In the genomic region with DNA sequence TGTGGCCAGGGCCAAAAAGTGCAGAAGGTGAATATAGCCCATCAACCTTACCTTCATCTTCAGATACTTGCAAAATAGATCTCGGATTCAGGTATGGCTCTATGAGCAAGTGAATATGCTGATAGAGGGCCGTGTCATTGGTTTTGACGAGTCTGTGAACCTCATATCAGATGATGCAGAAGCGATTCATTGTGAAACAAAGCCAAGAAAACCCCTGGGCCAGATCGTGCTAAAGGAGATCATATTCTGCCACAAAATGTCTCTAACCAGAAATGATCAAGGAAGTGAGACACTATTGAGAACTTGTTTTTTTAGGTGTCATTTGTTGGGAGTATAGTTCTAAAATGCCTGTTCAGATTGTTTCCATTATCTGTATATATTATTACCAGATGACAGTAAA, we compare ENCODE assay signal across 1 cellular context.
A peak's percentile ranks its signal among the peaks of the same experiment; 100 is the strongest.
TF ChIP-seq lines count a peak whose summit lies in the region.

No MANE protein-coding gene starts in this region.

TF ChIP-seq in GM12878, 131 proteins besides CTCF, POLR2A, EP300 and RAD21 (continued from another document):
- TF ChIP-seq, protein P1, sequence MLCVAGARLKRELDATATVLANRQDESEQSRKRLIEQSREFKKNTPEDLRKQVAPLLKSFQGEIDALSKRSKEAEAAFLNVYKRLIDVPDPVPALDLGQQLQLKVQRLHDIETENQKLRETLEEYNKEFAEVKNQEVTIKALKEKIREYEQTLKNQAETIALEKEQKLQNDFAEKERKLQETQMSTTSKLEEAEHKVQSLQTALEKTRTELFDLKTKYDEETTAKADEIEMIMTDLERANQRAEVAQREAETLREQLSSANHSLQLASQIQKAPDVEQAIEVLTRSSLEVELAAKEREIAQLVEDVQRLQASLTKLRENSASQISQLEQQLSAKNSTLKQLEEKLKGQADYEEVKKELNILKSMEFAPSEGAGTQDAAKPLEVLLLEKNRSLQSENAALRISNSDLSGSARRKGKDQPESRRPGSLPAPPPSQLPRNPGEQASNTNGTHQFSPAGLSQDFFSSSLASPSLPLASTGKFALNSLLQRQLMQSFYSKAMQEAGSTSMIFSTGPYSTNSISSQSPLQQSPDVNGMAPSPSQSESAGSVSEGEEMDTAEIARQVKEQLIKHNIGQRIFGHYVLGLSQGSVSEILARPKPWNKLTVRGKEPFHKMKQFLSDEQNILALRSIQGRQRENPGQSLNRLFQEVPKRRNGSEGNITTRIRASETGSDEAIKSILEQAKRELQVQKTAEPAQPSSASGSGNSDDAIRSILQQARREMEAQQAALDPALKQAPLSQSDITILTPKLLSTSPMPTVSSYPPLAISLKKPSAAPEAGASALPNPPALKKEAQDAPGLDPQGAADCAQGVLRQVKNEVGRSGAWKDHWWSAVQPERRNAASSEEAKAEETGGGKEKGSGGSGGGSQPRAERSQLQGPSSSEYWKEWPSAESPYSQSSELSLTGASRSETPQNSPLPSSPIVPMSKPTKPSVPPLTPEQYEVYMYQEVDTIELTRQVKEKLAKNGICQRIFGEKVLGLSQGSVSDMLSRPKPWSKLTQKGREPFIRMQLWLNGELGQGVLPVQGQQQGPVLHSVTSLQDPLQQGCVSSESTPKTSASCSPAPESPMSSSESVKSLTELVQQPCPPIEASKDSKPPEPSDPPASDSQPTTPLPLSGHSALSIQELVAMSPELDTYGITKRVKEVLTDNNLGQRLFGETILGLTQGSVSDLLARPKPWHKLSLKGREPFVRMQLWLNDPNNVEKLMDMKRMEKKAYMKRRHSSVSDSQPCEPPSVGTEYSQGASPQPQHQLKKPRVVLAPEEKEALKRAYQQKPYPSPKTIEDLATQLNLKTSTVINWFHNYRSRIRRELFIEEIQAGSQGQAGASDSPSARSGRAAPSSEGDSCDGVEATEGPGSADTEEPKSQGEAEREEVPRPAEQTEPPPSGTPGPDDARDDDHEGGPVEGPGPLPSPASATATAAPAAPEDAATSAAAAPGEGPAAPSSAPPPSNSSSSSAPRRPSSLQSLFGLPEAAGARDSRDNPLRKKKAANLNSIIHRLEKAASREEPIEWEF (IDR thresholded peaks at IDR 0.05; ENCODE audit: insufficient replicate concordance, low read depth, low read length) = no peak
- TF ChIP-seq TBL1XR1 (IDR thresholded peaks at IDR 0.05; ENCODE audit: low read depth, low read length) = no peak
- no peak for TF ChIP-seq ZZZ3 (IDR thresholded peaks at IDR 0.05; ENCODE audit: control insufficient read depth, insufficient read length, low read depth)
- TF ChIP-seq SIX5 (IDR thresholded peaks at IDR 0.05; ENCODE audit: low read depth, low read length, severe bottlenecking) = no peak
- peak; percentile 83; the same call in 1 of the 2 replicates for TF ChIP-seq DPF2 (IDR thresholded peaks at IDR 0.05)
- TF ChIP-seq RBBP5 (conservative IDR thresholded peaks at IDR 0.05) = no peak
- TF ChIP-seq, protein P2, sequence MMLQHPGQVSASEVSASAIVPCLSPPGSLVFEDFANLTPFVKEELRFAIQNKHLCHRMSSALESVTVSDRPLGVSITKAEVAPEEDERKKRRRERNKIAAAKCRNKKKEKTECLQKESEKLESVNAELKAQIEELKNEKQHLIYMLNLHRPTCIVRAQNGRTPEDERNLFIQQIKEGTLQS (IDR thresholded peaks at IDR 0.05; ENCODE audit: borderline replicate concordance, extremely low read depth, low read depth, low read length) = no peak
- TF ChIP-seq SMARCA5 (IDR thresholded peaks at IDR 0.05) = no peak
- no peak for TF ChIP-seq NRF1 (conservative IDR thresholded peaks at IDR 0.05; ENCODE audit: low read depth, low read length)
- peak; percentile 74 for TF ChIP-seq JUNB (IDR thresholded peaks at IDR 0.05)
- no peak for TF ChIP-seq POLR2AphosphoS5 (IDR thresholded peaks at IDR 0.05; ENCODE audit: low read length)
- no peak for TF ChIP-seq SMC3 (IDR thresholded peaks at IDR 0.05; ENCODE audit: borderline replicate concordance, low read length)
